In the genomic region with DNA sequence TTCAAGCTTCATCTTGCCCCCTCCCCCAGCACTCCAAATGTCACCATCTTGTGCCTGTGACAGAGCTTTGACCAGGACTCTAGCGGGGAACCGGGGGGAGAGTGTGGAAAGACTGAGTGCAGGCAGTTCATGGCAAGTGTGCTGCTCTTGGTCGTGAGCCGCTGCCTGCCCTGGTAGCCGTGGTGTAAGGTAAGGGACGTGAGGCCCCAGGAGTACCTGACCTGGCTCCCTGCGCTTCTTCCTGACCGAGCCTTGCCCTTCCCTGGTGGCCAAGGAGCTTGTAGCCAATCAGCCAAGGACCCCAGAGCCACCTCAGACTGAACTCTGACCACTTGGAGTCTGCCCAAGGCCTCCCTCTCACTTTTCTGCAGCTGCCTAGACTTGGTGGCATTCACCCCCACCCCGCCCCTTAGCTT, we compare ENCODE assay signal across 1 cellular context.
TF ChIP-seq lines count a peak whose summit lies in the region.

No MANE protein-coding gene starts in this region.

TF ChIP-seq in H1, 55 proteins besides CTCF, POLR2A, EP300 and RAD21:
- TF ChIP-seq BRCA1 (IDR thresholded peaks at IDR 0.05; ENCODE audit: low read depth, low read length) (no peak), SP4 (IDR thresholded peaks at IDR 0.05; ENCODE audit: low read length) (no peak), ATF3 (IDR thresholded peaks at IDR 0.05; ENCODE audit: insufficient read depth, low read depth, low read length) (no peak)
TF ChIP-seq in H1: peak in this region for 0.
